In the genomic region with DNA sequence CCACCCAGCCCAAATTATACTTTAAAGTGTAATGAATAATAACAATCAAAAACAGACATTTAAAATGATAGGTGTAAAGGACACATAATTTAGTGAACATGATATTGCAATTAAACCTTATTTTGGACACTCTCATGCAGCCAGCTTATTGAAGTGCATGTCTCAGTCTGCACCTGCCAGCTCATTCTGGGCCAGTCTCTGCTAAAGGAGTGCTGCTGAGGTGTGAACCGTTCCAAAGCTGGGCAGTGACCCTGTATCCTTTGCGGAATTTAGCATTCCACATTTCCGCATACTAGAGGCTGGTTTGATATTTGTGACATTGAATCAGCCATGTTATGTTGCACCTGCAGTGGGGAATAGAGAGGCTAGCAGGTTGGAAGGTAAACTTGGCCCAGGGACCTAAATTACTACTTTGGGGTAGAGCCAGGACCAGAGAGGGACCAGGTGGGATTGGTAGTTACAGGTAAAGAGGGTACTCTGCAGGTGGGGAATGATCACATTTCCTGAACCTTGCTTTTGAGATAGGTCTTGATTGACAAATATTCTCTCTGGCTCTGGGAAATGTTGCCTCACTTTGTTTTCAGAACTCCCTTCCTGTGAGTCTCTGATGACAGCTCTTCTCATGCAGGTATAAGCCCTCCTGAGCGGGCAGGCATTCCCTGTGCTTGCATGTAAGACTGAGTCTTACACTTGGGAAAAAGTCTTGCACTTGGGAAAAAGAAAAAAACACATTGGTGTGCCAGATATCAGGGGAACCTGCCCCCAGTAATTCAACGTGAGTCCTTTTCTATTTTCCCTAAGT, we compare ENCODE assay signal across 20 cellular contexts. TPM values are rescaled to one million over a fixed set of nuclear protein-coding genes. Genes with fewer than 3 reads are reported as not detected.
A peak's percentile ranks its signal among the peaks of the same experiment; 100 is the strongest.
DNase-seq lines count a peak whose midpoint lies in the region; ATAC-seq and TF ChIP-seq lines count a peak whose summit lies in the region.
"Had no signal": no experiment of that assay in that cellular context is flagged by ENCODE, and none has a peak within 500 bp of the region (broad histone marks: within the 10 kb centered on the region; RNA-seq: fewer than 3 reads in every experiment).

No MANE protein-coding gene starts in this region.

- H3K36me3 Mint-ChIP-seq in neural crest cell (ENCODE audit: low read depth) (peaks cover 26% of the 10 kb centered on the region), T-helper 17 cell (ENCODE audit: low read depth) (peaks cover 2% of the 10 kb centered on the region)

- H3K9me3 Mint-ChIP-seq in neural crest cell = peaks cover 6% of the 10 kb centered on the region

- H3K4me1 Mint-ChIP-seq in neural crest cell (peaks cover 40% of the 10 kb centered on the region), T-helper 17 cell (peaks cover 5% of the 10 kb centered on the region)

- H3K27ac Mint-ChIP-seq in neural crest cell (ENCODE audit: unreplicated experiment) (no peak overlapping the region), T-helper 17 cell (no peak overlapping the region)

- in situ Hi-C loops in G401 (cut with HindIII; ENCODE audit: low sequenced_read_pairs) = no loop called here

- H3K4me3 Mint-ChIP-seq in neural crest cell (peak overlapping the region; percentile 21), T-helper 17 cell (no peak overlapping the region)

- H3K4me1 ChIP-seq in foreskin keratinocyte = no peaks in the 10 kb centered on the region
- H3K4me1 ChIP-seq: SJCRH30 had no signal

- DNase-seq in G401 (ENCODE audit: low spot score) (peak; percentile 76), NCI-H2029 (lab: John Stamatoyannopoulos, UW) (peak; percentile 53), cerebellar cortex (ENCODE audit: low spot score) (peak; percentile 72), neural crest cell (ENCODE audit: low read depth, low spot score) (no peak), activated T-cell treated with anti-CD3 and anti-CD28 coated beads for 4 hours (no peak), foreskin keratinocyte (no peak), T-helper 17 cell (no peak)
- DNase-seq: DMS 273 treated with DMSO at 0.1 percent for 48 hours, GF-D8, H7, KG1, NCI-H146, NCI-H2107, NCI-H345, NCI-H526, SJCRH30 had no signal

- H3K27me3 Mint-ChIP-seq in neural crest cell (ENCODE audit: low read depth) (no peaks in the 10 kb centered on the region), T-helper 17 cell (no peaks in the 10 kb centered on the region)

- no peaks in the 10 kb centered on the region for H3K9me3 ChIP-seq in T-helper 17 cell (ENCODE audit: control insufficient read depth, low read length, poor library complexity, severe bottlenecking)
- H3K9me3 ChIP-seq: A549, SJCRH30 had no signal

- H3K27me3 ChIP-seq in foreskin keratinocyte = no peaks in the 10 kb centered on the region
- H3K27me3 ChIP-seq: SJCRH30 had no signal

- no peak for ATAC-seq in foreskin keratinocyte
- ATAC-seq in GM21528 (IDR thresholded peaks at IDR 0.05; ENCODE audit: low FRiP score, unreplicated experiment) = no peak
- no peak for ATAC-seq in T-helper 17 cell
- ATAC-seq: A549, PC-3 had no signal

- H3K27ac ChIP-seq in foreskin keratinocyte = no peak overlapping the region
- H3K27ac ChIP-seq: A549, RWPE1, SJCRH30 had no signal

- TF ChIP-seq CTCF in neural crest cell (conservative IDR thresholded peaks at IDR 0.05) (no peak), foreskin keratinocyte (conservative IDR thresholded peaks at IDR 0.05) (no peak)

RNA-seq across cellular contexts. Expression of a gene that starts 26.2 kb away (rescaled TPM):
- total RNA-seq in G401 (2014; rRNA removed; shearing (Covaris generic)) = 34.2 and 68.5 TPM in 2 replicates
- total RNA-seq in neural crest cell (106 and 115 TPM in 2 replicates), foreskin keratinocyte (40.9 and 50.0 TPM in 2 replicates), T-helper 17 cell (10 to 100 TPM; 61.9 to 72.0 TPM)
- 2.0 and 2.2 TPM in 2 replicates for polyA plus RNA-seq in foreskin keratinocyte

Comparison
In these comparisons a context has a peak if more than half of its experiments do, and no peak if none do; other contexts are left out.
1. DNase-seq: peak in G401 (single experiment), NCI-H2029 (single experiment) and cerebellar cortex (single experiment); none in neural crest cell (single experiment), activated T-cell treated with anti-CD3 and anti-CD28 coated beads for 4 hours (single experiment), foreskin keratinocyte (0 of 2) and T-helper 17 cell (0 of 3).